In genomic region chr7:93601363-93601762, GRCh38 we compare ENCODE assay signal across 2 cellular contexts.
TF ChIP-seq lines count a peak whose summit lies in the region.

No MANE protein-coding gene starts in this region.

TF ChIP-seq in HCT116, 20 proteins besides CTCF, POLR2A, EP300 and RAD21:
- TF ChIP-seq ZNF274 (IDR thresholded peaks at IDR 0.05; ENCODE audit: low read depth, low read length): no peak
- TF ChIP-seq FOSL1 (IDR thresholded peaks at IDR 0.05; ENCODE audit: low read depth): no peak
- TF ChIP-seq, protein P1, sequence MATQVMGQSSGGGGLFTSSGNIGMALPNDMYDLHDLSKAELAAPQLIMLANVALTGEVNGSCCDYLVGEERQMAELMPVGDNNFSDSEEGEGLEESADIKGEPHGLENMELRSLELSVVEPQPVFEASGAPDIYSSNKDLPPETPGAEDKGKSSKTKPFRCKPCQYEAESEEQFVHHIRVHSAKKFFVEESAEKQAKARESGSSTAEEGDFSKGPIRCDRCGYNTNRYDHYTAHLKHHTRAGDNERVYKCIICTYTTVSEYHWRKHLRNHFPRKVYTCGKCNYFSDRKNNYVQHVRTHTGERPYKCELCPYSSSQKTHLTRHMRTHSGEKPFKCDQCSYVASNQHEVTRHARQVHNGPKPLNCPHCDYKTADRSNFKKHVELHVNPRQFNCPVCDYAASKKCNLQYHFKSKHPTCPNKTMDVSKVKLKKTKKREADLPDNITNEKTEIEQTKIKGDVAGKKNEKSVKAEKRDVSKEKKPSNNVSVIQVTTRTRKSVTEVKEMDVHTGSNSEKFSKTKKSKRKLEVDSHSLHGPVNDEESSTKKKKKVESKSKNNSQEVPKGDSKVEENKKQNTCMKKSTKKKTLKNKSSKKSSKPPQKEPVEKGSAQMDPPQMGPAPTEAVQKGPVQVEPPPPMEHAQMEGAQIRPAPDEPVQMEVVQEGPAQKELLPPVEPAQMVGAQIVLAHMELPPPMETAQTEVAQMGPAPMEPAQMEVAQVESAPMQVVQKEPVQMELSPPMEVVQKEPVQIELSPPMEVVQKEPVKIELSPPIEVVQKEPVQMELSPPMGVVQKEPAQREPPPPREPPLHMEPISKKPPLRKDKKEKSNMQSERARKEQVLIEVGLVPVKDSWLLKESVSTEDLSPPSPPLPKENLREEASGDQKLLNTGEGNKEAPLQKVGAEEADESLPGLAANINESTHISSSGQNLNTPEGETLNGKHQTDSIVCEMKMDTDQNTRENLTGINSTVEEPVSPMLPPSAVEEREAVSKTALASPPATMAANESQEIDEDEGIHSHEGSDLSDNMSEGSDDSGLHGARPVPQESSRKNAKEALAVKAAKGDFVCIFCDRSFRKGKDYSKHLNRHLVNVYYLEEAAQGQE (IDR thresholded peaks at IDR 0.05; ENCODE audit: low read depth): no peak
- TF ChIP-seq SP1 (IDR thresholded peaks at IDR 0.05; ENCODE audit: low read depth): no peak
- TF ChIP-seq ATF3 (IDR thresholded peaks at IDR 0.05): no peak
- TF ChIP-seq JUND (IDR thresholded peaks at IDR 0.05): no peak
- TF ChIP-seq CEBPB (IDR thresholded peaks at IDR 0.05; ENCODE audit: low read depth): no peak
- no peak for TF ChIP-seq EZH2 (IDR thresholded peaks at IDR 0.05)
- TF ChIP-seq, protein P2, sequence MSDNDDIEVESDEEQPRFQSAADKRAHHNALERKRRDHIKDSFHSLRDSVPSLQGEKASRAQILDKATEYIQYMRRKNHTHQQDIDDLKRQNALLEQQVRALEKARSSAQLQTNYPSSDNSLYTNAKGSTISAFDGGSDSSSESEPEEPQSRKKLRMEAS (IDR thresholded peaks at IDR 0.05): no peak
- TF ChIP-seq CBX3 (IDR thresholded peaks at IDR 0.05; ENCODE audit: low read depth): no peak
- no peak for TF ChIP-seq TCF7L2 (IDR thresholded peaks at IDR 0.05; ENCODE audit: borderline replicate concordance, extremely low read depth, insufficient read depth, insufficient read length)
- no peak for TF ChIP-seq ZFX (IDR thresholded peaks at IDR 0.05)
- no peak for TF ChIP-seq ELF1 (IDR thresholded peaks at IDR 0.05; ENCODE audit: borderline replicate concordance, low read depth)
- no peak for TF ChIP-seq EZH2phosphoT487 (IDR thresholded peaks at IDR 0.05; ENCODE audit: borderline replicate concordance)
- no peak for TF ChIP-seq POLR2AphosphoS5 (IDR thresholded peaks at IDR 0.05; ENCODE audit: low read depth, low read length)
- TF ChIP-seq, protein P3, sequence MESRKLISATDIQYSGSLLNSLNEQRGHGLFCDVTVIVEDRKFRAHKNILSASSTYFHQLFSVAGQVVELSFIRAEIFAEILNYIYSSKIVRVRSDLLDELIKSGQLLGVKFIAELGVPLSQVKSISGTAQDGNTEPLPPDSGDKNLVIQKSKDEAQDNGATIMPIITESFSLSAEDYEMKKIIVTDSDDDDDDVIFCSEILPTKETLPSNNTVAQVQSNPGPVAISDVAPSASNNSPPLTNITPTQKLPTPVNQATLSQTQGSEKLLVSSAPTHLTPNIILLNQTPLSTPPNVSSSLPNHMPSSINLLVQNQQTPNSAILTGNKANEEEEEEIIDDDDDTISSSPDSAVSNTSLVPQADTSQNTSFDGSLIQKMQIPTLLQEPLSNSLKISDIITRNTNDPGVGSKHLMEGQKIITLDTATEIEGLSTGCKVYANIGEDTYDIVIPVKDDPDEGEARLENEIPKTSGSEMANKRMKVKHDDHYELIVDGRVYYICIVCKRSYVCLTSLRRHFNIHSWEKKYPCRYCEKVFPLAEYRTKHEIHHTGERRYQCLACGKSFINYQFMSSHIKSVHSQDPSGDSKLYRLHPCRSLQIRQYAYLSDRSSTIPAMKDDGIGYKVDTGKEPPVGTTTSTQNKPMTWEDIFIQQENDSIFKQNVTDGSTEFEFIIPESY (IDR thresholded peaks at IDR 0.05; ENCODE audit: extremely low read depth, insufficient replicate concordance, low read length): no peak
- no peak for TF ChIP-seq SIN3A (IDR thresholded peaks at IDR 0.05; ENCODE audit: low read depth)
- no peak for TF ChIP-seq YY1 (IDR thresholded peaks at IDR 0.05; ENCODE audit: extremely low read depth, insufficient replicate concordance, low read depth, low read length)

TF ChIP-seq in H1, 55 proteins besides CTCF, POLR2A, EP300 and RAD21:
- no peak for TF ChIP-seq NRF1 (IDR thresholded peaks at IDR 0.05; ENCODE audit: low read depth, low read length)
- TF ChIP-seq SIN3A (conservative IDR thresholded peaks at IDR 0.05 in 1 of 2, IDR thresholded peaks at IDR 0.05 in 1 of 2; ENCODE audit: low read depth in 1 of 2, low read length in 2 of 2): no peak
- no peak for TF ChIP-seq EZH2 (IDR thresholded peaks at IDR 0.05; ENCODE audit: low read depth, low read length, severe bottlenecking)
- TF ChIP-seq RFX5 (IDR thresholded peaks at IDR 0.05; ENCODE audit: borderline replicate concordance, low read depth, low read length): no peak
- TF ChIP-seq SRF (IDR thresholded peaks at IDR 0.05; ENCODE audit: low read depth, low read length): no peak
- TF ChIP-seq CHD7 (IDR thresholded peaks at IDR 0.05; ENCODE audit: insufficient replicate concordance, low read length): no peak
- no peak for TF ChIP-seq RBBP5 (IDR thresholded peaks at IDR 0.05; ENCODE audit: borderline replicate concordance, low read depth, low read length)
- no peak for TF ChIP-seq CREB1 (IDR thresholded peaks at IDR 0.05)
- TF ChIP-seq, protein P4, sequence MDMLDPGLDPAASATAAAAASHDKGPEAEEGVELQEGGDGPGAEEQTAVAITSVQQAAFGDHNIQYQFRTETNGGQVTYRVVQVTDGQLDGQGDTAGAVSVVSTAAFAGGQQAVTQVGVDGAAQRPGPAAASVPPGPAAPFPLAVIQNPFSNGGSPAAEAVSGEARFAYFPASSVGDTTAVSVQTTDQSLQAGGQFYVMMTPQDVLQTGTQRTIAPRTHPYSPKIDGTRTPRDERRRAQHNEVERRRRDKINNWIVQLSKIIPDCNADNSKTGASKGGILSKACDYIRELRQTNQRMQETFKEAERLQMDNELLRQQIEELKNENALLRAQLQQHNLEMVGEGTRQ (IDR thresholded peaks at IDR 0.05; ENCODE audit: low read length): no peak
TF ChIP-seq in H1: peak in this region for 0.
